Comparison of ENCODE assay signal across 22 cellular contexts in genomic region chr11:61390161-61390560, GRCh38.
"Had no signal": no experiment of that assay in that cellular context is flagged by ENCODE, and none has a peak within 500 bp of the region (broad histone marks: within the 10 kb centered on the region; RNA-seq: fewer than 3 reads in every experiment).

No MANE protein-coding gene starts in this region.

- H3K27ac ChIP-seq: ascending aorta, brain microvascular endothelial cell, lower lobe of right lung, neural progenitor cell, right lobe of liver, stomach, transverse colon had no signal

- H3K4me3 Mint-ChIP-seq: activated CD4-positive, alpha-beta memory T cell treated with anti-CD3 and anti-CD28 coated beads, Interleukin-2, amount 10 ng/mL, durations not matched to agents 7 days and 5 days; activated naive CD4-positive, alpha-beta T cell treated with anti-CD3 and anti-CD28 coated beads, Interleukin-2, amount 10 ng/mL, durations not matched to agents 7 days and 5 days; activated T-cell treated with anti-CD3 and anti-CD28 coated beads, Interleukin-2, amount 50 U/mL, for 72 hours; dendritic cell treated with granulocyte-macrophage colony-stimulating factor and Interleukin-4, amounts not matched to agents 40 ng/mL and 50 ng/mL, for 4 days; stimulated activated effector memory CD8-positive, alpha-beta T cell treated with anti-CD3 and anti-CD28 coated beads, Interleukin-12 subunit alpha, Interleukin-12 subunit beta, amount 100 ng/mL, for 72 hours had no signal

- H3K27me3 Mint-ChIP-seq: activated CD4-positive, alpha-beta memory T cell treated with anti-CD3 and anti-CD28 coated beads, Interleukin-2, amount 10 ng/mL, durations not matched to agents 7 days and 5 days; activated naive CD4-positive, alpha-beta T cell treated with anti-CD3 and anti-CD28 coated beads, Interleukin-2, amount 10 ng/mL, durations not matched to agents 7 days and 5 days; naive B cell had no signal

- H3K4me2 ChIP-seq: neural progenitor cell had no signal

- H3K9me3 ChIP-seq: ascending aorta, lower lobe of right lung, right lobe of liver, stomach, transverse colon had no signal

- H3K36me3 ChIP-seq: neural progenitor cell had no signal

- H3K4me3 ChIP-seq: ascending aorta, lower lobe of right lung, neural progenitor cell, right lobe of liver, stomach, transverse colon had no signal

- H3K27me3 ChIP-seq: ascending aorta, brain microvascular endothelial cell, neural progenitor cell, right lobe of liver, stomach, transverse colon had no signal

- H2AFZ ChIP-seq: neural progenitor cell had no signal

- H3K9me3 Mint-ChIP-seq: naive B cell; stimulated activated effector memory CD8-positive, alpha-beta T cell treated with anti-CD3 and anti-CD28 coated beads, Interleukin-12 subunit alpha, Interleukin-12 subunit beta, amount 100 ng/mL, for 72 hours had no signal

- H3K9ac ChIP-seq: neural progenitor cell had no signal

- ATAC-seq: activated T-cell treated with anti-CD3 and anti-CD28 coated beads, Interleukin-2, amount 50 U/mL, for 72 hours; left lobe of liver; lower lobe of right lung; right lobe of liver; stimulated activated effector memory CD8-positive, alpha-beta T cell treated with anti-CD3 and anti-CD28 coated beads, Interleukin-12 subunit alpha, Interleukin-12 subunit beta, amount 100 ng/mL, for 72 hours had no signal

- DNase-seq: activated CD4-positive, alpha-beta memory T cell treated with anti-CD3 and anti-CD28 coated beads, Interleukin-2, amount 10 ng/mL, durations not matched to agents 7 days and 5 days; activated CD4-positive, alpha-beta T cell treated with anti-CD3 and anti-CD28 coated beads for 48 hours; activated effector memory CD4-positive, alpha-beta T cell treated with anti-CD3 and anti-CD28 coated beads, Interleukin-2, amount 50 U/mL, for 16 hours; activated naive CD4-positive, alpha-beta T cell treated with anti-CD3 and anti-CD28 coated beads, Interleukin-2, amount 10 ng/mL, durations not matched to agents 7 days and 5 days; activated T-cell treated with anti-CD3 and anti-CD28 coated beads, Interleukin-2, amount 50 U/mL, for 72 hours; brain microvascular endothelial cell; caudate nucleus; effector CD4-positive, alpha-beta T cell; foreskin melanocyte; lower lobe of right lung; naive B cell; posterior cingulate gyrus; right lobe of liver; small intestine; stimulated activated CD4-positive, alpha-beta T cell treated with anti-CD3 and anti-CD28 coated beads, Interleukin-2, amount 100 ng/mL, for 24 hours; stomach; transverse colon had no signal

- H3K27ac Mint-ChIP-seq: activated CD4-positive, alpha-beta memory T cell treated with anti-CD3 and anti-CD28 coated beads, Interleukin-2, amount 10 ng/mL, durations not matched to agents 7 days and 5 days; activated T-cell treated with anti-CD3 and anti-CD28 coated beads, Interleukin-2, amount 50 U/mL, for 72 hours; dendritic cell treated with granulocyte-macrophage colony-stimulating factor and Interleukin-4, amounts not matched to agents 40 ng/mL and 50 ng/mL, for 4 days; neural progenitor cell; stimulated activated effector memory CD8-positive, alpha-beta T cell treated with anti-CD3 and anti-CD28 coated beads, Interleukin-12 subunit alpha, Interleukin-12 subunit beta, amount 100 ng/mL, for 72 hours had no signal

- H3K4me1 ChIP-seq: neural progenitor cell had no signal
